In the genomic region with DNA sequence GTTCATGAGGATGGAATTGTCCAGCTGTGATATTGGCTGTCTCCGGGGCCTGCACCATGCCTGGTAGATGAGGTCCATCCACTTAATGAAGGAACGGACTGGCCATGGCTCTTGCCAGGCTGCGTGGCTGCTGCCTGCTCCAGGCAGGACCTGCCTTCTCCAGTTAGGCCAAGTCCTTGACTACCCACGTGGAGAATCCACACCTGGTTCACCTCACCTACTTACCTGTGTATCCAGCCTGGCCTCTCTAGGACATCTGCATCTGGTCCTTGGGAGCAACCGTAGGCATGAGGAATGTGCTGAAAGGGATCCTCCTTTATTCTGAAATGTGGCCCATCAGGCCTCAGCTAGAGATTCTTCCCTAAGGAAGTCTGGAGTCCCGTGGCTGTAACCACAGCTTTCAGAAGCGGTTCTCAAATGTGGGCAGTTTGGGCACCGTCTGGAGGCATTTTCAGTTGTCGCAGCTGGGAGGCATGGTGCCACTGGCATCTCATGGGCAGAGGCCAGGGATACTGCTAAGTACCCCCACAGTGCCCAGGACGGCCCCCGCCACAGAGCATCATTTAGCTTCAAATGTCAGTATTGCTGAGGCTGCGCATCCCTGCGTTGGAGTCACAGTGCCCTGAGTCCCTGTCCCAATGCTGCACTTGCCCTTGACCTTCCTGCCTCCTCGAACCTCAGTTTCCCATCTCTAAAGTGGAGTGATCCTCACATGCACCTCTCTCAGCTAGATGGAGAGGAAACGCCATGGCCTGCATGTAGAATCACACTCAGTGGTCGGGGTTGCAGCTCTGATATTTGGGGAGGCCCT, we compare ENCODE assay signal across 30 cellular contexts.
"Had no signal": no experiment of that assay in that cellular context is flagged by ENCODE, and none has a peak within 500 bp of the region (broad histone marks: within the 10 kb centered on the region; RNA-seq: fewer than 3 reads in every experiment).

No MANE protein-coding gene starts in this region.

- H3K9me3 Mint-ChIP-seq: central memory CD8-positive, alpha-beta T cell; immature natural killer cell; T-helper 1 cell treated with Interleukin-12 subunit alpha and Interleukin-12 subunit beta and Interleukin-4 antibody, amounts not matched to agents 30 μg/mL and 1 μg/mL, for 36 hours had no signal

- H3K4me3 ChIP-seq: gastroesophageal sphincter, heart left ventricle, left ventricle myocardium inferior, psoas muscle, SK-N-MC, testis, transverse colon, vagina had no signal

- H3K4me1 ChIP-seq: parathyroid adenoma, psoas muscle, testis, transverse colon, vagina had no signal

- H3K36me3 Mint-ChIP-seq: activated naive CD8-positive, alpha-beta T cell; immature natural killer cell; mesothelial cell of epicardium; naive B cell had no signal

- H3K4me1 Mint-ChIP-seq: central memory CD8-positive, alpha-beta T cell; immature natural killer cell; mesothelial cell of epicardium; naive B cell; nephron progenitor cell had no signal

- H3K27ac ChIP-seq: gastroesophageal sphincter, heart left ventricle, left ventricle myocardium inferior, parathyroid adenoma, psoas muscle, SK-N-MC, testis, transverse colon, vagina, VCaP had no signal

- H3K27me3 ChIP-seq: testis, transverse colon, vagina had no signal

- H3K27me3 Mint-ChIP-seq: activated naive CD8-positive, alpha-beta T cell had no signal

- H3K4me3 Mint-ChIP-seq: activated naive CD8-positive, alpha-beta T cell; central memory CD8-positive, alpha-beta T cell; immature natural killer cell; mesothelial cell of epicardium; naive B cell; nephron progenitor cell; T-helper 1 cell treated with Interleukin-12 subunit alpha and Interleukin-12 subunit beta and Interleukin-4 antibody, amounts not matched to agents 30 μg/mL and 1 μg/mL, for 36 hours had no signal

- ATAC-seq: gastroesophageal sphincter, heart left ventricle, psoas muscle had no signal

- DNase-seq: activated CD4-positive, alpha-beta T cell treated with anti-CD3 and anti-CD28 coated beads for 4 hours; activated CD4-positive, alpha-beta T cell treated with anti-CD3 and anti-CD28 coated beads, Interleukin-2, amount 50 U/mL, for 4 hours; activated naive CD4-positive, alpha-beta T cell treated with Interleukin-2 at 50 U/mL for 16 hours; activated T-cell treated with anti-CD3 and anti-CD28 coated beads, Interleukin-2, amount 50 U/mL, for 48 hours; dermis blood vessel endothelial cell; effector memory CD4-positive, alpha-beta T cell; erythroblast; heart left ventricle; hypothalamus; immature natural killer cell; left ventricle myocardium inferior; mammary epithelial cell; naive B cell; nephron progenitor cell; psoas muscle; stimulated activated CD4-positive, alpha-beta T cell treated with anti-CD3 and anti-CD28 coated beads, Interleukin-2, amount 100 ng/mL, for 48 hours; stimulated activated naive CD4-positive, alpha-beta T cell treated with Interleukin-2 at 50 U/mL for 16 hours; SW 1271; T-helper 9 cell; testis; transverse colon had no signal

- H3K36me3 ChIP-seq: gastroesophageal sphincter, heart left ventricle, left ventricle myocardium inferior, transverse colon, vagina had no signal

- H3K9me3 ChIP-seq: gastroesophageal sphincter, heart left ventricle, left ventricle myocardium inferior, psoas muscle, testis, transverse colon, vagina had no signal

- H3K27ac Mint-ChIP-seq: activated naive CD8-positive, alpha-beta T cell; immature natural killer cell; mesothelial cell of epicardium; naive B cell; nephron progenitor cell; T-helper 1 cell treated with Interleukin-12 subunit alpha and Interleukin-12 subunit beta and Interleukin-4 antibody, amounts not matched to agents 30 μg/mL and 1 μg/mL, for 36 hours had no signal
